Comparison of ENCODE assay signal across 8 cellular contexts in the genomic region with DNA sequence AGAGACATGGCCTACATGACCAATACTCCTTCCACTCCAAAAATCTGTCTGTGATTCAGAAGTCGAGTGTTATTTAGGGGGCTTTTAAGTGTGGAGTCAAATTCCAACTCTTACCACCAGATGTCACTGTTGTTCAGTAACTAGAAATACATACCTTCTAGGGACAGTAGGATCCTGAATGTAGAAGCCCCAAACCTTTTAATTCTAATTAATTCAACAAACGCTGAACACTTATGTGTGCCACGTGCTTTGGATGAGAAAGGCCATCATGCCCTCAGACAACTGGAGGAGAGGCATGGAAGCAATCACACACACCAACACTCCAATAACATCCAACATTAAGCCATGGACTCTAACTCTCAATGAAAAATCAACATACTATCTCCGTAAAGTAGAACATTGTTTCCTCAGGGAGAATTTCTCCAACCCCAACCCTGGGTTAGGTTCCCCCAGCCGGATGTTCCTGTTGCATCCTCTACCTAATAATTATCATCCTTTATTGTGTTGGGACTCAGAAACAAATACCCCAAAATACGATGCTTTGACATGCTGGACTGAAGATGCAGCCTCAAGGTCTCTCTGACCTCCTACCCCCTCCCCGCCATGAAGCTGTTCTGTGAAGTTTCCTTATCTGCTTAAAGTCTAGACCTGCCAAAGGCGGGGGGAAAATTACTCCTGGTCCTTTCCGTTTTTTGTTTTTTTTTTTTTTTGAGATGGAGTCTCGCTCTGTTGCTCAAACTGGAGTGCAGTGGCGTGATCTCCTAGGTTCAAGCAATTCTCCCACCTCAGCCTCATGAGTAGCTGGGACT. TPM values are rescaled to one million over a fixed set of nuclear protein-coding genes. Genes with fewer than 3 reads are reported as not detected.
DNase-seq lines count a peak whose midpoint lies in the region; ATAC-seq and TF ChIP-seq lines count a peak whose summit lies in the region.

No MANE protein-coding gene starts in this region.

- no peaks in the 10 kb centered on the region for H3K9me3 Mint-ChIP-seq in brain
- no peaks in the 10 kb centered on the region for H3K9me3 Mint-ChIP-seq in stimulated activated naive B cell treated with anti-CD40 and anti-IgM and Interleukin-4, amounts not matched to agents 10 μg/mL and 1 μg/mL and 100 μg/mL, for 72 hours

- ATAC-seq in HG03460 (IDR thresholded peaks at IDR 0.05; ENCODE audit: unreplicated experiment), result peak; percentile 59
- ATAC-seq in stimulated activated naive B cell treated with anti-CD40 and anti-IgM and Interleukin-4, amounts not matched to agents 10 μg/mL and 1 μg/mL and 100 μg/mL, for 72 hours (replicated peaks), result peak; percentile 85

- peaks cover 10% of the 10 kb centered on the region for H3K4me1 Mint-ChIP-seq in brain
- H3K4me1 Mint-ChIP-seq in stimulated activated naive B cell treated with anti-CD40 and anti-IgM and Interleukin-4, amounts not matched to agents 10 μg/mL and 1 μg/mL and 100 μg/mL, for 72 hours, result peaks cover 0 to 13% of the 10 kb centered on the region in 2 donors

- no peaks in the 10 kb centered on the region for H3K27me3 Mint-ChIP-seq in brain
- no peaks in the 10 kb centered on the region for H3K27me3 Mint-ChIP-seq in stimulated activated naive B cell treated with anti-CD40 and anti-IgM and Interleukin-4, amounts not matched to agents 10 μg/mL and 1 μg/mL and 100 μg/mL, for 72 hours

- H3K27ac Mint-ChIP-seq in brain, result peak overlapping the region; percentile 34 to 87 (median 83)
- H3K27ac Mint-ChIP-seq in stimulated activated naive B cell treated with anti-CD40 and anti-IgM and Interleukin-4, amounts not matched to agents 10 μg/mL and 1 μg/mL and 100 μg/mL, for 72 hours, result peak overlapping the region; percentile 5

- peak overlapping the region in 1 of 5 experiments; percentile 43 for H3K4me3 Mint-ChIP-seq in brain
- no peak overlapping the region for H3K4me3 Mint-ChIP-seq in stimulated activated naive B cell treated with anti-CD40 and anti-IgM and Interleukin-4, amounts not matched to agents 10 μg/mL and 1 μg/mL and 100 μg/mL, for 72 hours

- peak; percentile 77 for DNase-seq in AG08395 (ENCODE audit: low spot score)
- DNase-seq in GM03348 (ENCODE audit: low spot score), result peak; percentile 75
- peak; percentile 31 for DNase-seq in NCI-H82 treated with DMSO at 0.1 percent for 48 hours (lab: John Stamatoyannopoulos, UW; ENCODE audit: unreplicated experiment)
- DNase-seq in iris pigment epithelial cell (ENCODE audit: low read depth), result peak; percentile 81
- DNase-seq in stimulated activated naive B cell treated with anti-CD40 and anti-IgM and Interleukin-4, amounts not matched to agents 10 μg/mL and 1 μg/mL and 100 μg/mL, for 72 hours, result no peak
- no peak for DNase-seq in activated CD4-positive, alpha-beta T cell treated with anti-CD3 and anti-CD28 coated beads for 1 hour

- TF ChIP-seq CTCF in brain (conservative IDR thresholded peaks at IDR 0.05), result peak; percentile 84 to 87

- peaks cover 33% of the 10 kb centered on the region for H3K36me3 Mint-ChIP-seq in brain
- peaks cover 10% of the 10 kb centered on the region in 2 donors for H3K36me3 Mint-ChIP-seq in stimulated activated naive B cell treated with anti-CD40 and anti-IgM and Interleukin-4, amounts not matched to agents 10 μg/mL and 1 μg/mL and 100 μg/mL, for 72 hours

RNA-seq across cellular contexts. Expression of gene CCDC13, which starts 8.0 kb away (rescaled TPM):
- 4.3 TPM for polyA plus RNA-seq in brain (ENCODE audit: insufficient read depth, low read depth, low replicate concordance)

RNA-seq across cellular contexts. Expression of gene HIGD1A, which starts 23.2 kb away (rescaled TPM):
- polyA plus RNA-seq in brain (ENCODE audit: insufficient read depth, low read depth, low replicate concordance), result 252 TPM

RNA-seq across cellular contexts. Expression of gene ACKR2, which starts 28.1 kb away (rescaled TPM):
- polyA plus RNA-seq in brain (ENCODE audit: insufficient read depth, low read depth, low replicate concordance), result 1.6 TPM

Comparison
In these comparisons a context has a peak if more than half of its experiments do, and no peak if none do; other contexts are left out.
1. DNase-seq: peak in AG08395 (single experiment), GM03348 (single experiment), NCI-H82 treated with DMSO at 0.1 percent for 48 hours (single experiment) and iris pigment epithelial cell (single experiment); none in stimulated activated naive B cell treated with anti-CD40 and anti-IgM and Interleukin-4, amounts not matched to agents 10 μg/mL and 1 μg/mL and 100 μg/mL, for 72 hours (single experiment) and activated CD4-positive, alpha-beta T cell treated with anti-CD3 and anti-CD28 coated beads for 1 hour (single experiment).